ENCODE assay signal across 28 cellular contexts in genomic region chr9:72790934-72791333, GRCh38.
"Had no signal": no experiment of that assay in that cellular context is flagged by ENCODE, and none has a peak within 500 bp of the region (broad histone marks: within the 10 kb centered on the region; RNA-seq: fewer than 3 reads in every experiment).

No MANE protein-coding gene starts in this region.

- H3K36me3 ChIP-seq: neural progenitor cell, ovary, spleen, suprapubic skin, tibial artery, transverse colon, upper lobe of right lung, uterus had no signal

- H3K4me1 ChIP-seq: neural progenitor cell, parathyroid adenoma, psoas muscle, spleen, suprapubic skin, testis, transverse colon, upper lobe of right lung had no signal

- H3K9ac ChIP-seq: neural progenitor cell, parathyroid adenoma had no signal

- H3K4me3 ChIP-seq: neural progenitor cell, ovary, psoas muscle, skin epidermis, smooth muscle cell, spleen, suprapubic skin, testis, tibial artery, transverse colon, upper lobe of right lung, uterus had no signal

- DNase-seq: natural killer cell; occipital lobe; ovary; posterior cingulate gyrus; psoas muscle; right cardiac atrium; spleen; stimulated activated CD4-positive, alpha-beta T cell treated with anti-CD3 and anti-CD28 coated beads, Interleukin-12 subunit alpha, Interleukin-12 subunit beta, amount 100 ng/mL, for 4 hours; stimulated activated CD4-positive, alpha-beta T cell treated with anti-CD3 and anti-CD28 coated beads, Interleukin-1b, Interleukin-23, amount 100 ng/mL, for 48 hours; stimulated activated CD4-positive, alpha-beta T cell treated with anti-CD3 and anti-CD28 coated beads, Interleukin-4, amount 100 ng/mL, for 1 hour; stimulated activated CD4-positive, alpha-beta T cell treated with anti-CD3 and anti-CD28 coated beads, Interleukin-4, amount 100 ng/mL, for 4 hours; stimulated activated CD8-positive, alpha-beta memory T cell treated with anti-CD3 and anti-CD28 coated beads, Interleukin-4, amount 100 ng/mL, for 48 hours; stimulated activated naive CD4-positive, alpha-beta T cell; stimulated activated naive CD8-positive, alpha-beta T cell treated with anti-CD3 and anti-CD28 coated beads, Interleukin-15, amount 100 ng/mL, for 72 hours; stimulated activated naive CD8-positive, alpha-beta T cell treated with anti-CD3 and anti-CD28 coated beads, Interleukin-15, Interleukin-2, amounts not matched to agents 100 U/mL and 50 U/mL, for 24 hours; substantia nigra; testis; tibial artery; transverse colon; upper lobe of right lung; uterus had no signal

- ATAC-seq: natural killer cell; psoas muscle; right cardiac atrium; sciatic nerve; stimulated activated memory B cell treated with anti-CD40 and anti-IgM and Interleukin-4, amounts not matched to agents 10 μg/mL and 1 μg/mL and 100 μg/mL, for 72 hours; stimulated activated naive CD8-positive, alpha-beta T cell treated with anti-CD3 and anti-CD28 coated beads, Interleukin-15, amount 100 ng/mL, for 72 hours; stimulated activated naive CD8-positive, alpha-beta T cell treated with anti-CD3 and anti-CD28 coated beads, Interleukin-15, Interleukin-2, amounts not matched to agents 100 U/mL and 50 U/mL, for 24 hours; upper lobe of right lung had no signal

- H3K27ac ChIP-seq: neural progenitor cell, ovary, parathyroid adenoma, psoas muscle, spleen, suprapubic skin, testis, tibial artery, transverse colon, upper lobe of right lung, uterus had no signal

- H3K27me3 ChIP-seq: neural progenitor cell, ovary, suprapubic skin, testis, tibial artery, transverse colon, upper lobe of right lung, uterus had no signal

- H3K9me3 ChIP-seq: ovary, psoas muscle, suprapubic skin, testis, tibial artery, upper lobe of right lung, uterus had no signal
